In the genomic region with DNA sequence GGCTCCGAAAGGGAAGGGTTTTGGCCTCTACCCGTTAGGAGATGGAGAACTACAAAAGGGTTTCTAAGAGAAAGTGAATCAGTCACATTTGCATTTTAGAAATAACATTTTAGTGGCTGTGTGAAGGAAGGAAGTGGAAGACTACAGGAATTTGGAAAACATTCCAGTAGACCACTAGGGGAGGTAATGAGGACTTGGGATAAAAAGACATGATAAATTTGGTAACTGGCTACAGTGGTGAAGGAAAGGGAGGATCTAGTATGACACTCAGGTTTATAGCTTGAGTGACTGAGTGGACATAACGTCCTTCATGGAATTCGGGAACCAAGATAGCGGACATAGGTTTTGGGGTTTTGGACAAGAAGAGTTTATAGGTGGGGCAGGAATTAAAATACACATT, we compare ENCODE assay signal across 14 cellular contexts. TPM values are rescaled to one million over a fixed set of nuclear protein-coding genes. Genes with fewer than 3 reads are reported as not detected.
DNase-seq lines count a peak whose midpoint lies in the region; ATAC-seq and TF ChIP-seq lines count a peak whose summit lies in the region.
"Had no signal": no experiment of that assay in that cellular context is flagged by ENCODE, and none has a peak within 500 bp of the region (broad histone marks: within the 10 kb centered on the region; RNA-seq: fewer than 3 reads in every experiment).

No MANE protein-coding gene starts in this region.

- H3K4me3 ChIP-seq in AG10803 (ENCODE audit: low read length) (no peak overlapping the region), GM23248 (no peak overlapping the region)
- H3K4me3 ChIP-seq: spleen, vagina had no signal

- no peaks in the 10 kb centered on the region; the same call in 1 of the 2 replicates for H3K36me3 ChIP-seq in GM23248 (ENCODE audit: low read depth)

- H3K4me3 Mint-ChIP-seq in activated T-helper 17 cell treated with anti-CD3 and anti-CD28 coated beads, Interleukin-2, amount 50 U/mL, for 72 hours: peak overlapping the region; percentile 64
- no peak overlapping the region for H3K4me3 Mint-ChIP-seq in progenitor cell of endocrine pancreas (ENCODE audit: low read depth)

- peak overlapping the region; percentile 88 for H3K27ac Mint-ChIP-seq in activated T-helper 17 cell treated with anti-CD3 and anti-CD28 coated beads, Interleukin-2, amount 50 U/mL, for 72 hours
- H3K27ac Mint-ChIP-seq in progenitor cell of endocrine pancreas: no peak overlapping the region

- in situ Hi-C loops in GM23248 (cut with MboI): no loop called here

- no peaks in the 10 kb centered on the region for H3K9me3 ChIP-seq in GM23248 (ENCODE audit: low read depth)
- H3K9me3 ChIP-seq: spleen, vagina had no signal

- WGBS in GM23248 (ENCODE audit: low coverage in 1 of 2, low lambda C conversion rate in 2 of 2, missing lambda C conversion rate in 2 of 2), 2 experiments: 96 to 97% methylated on average over 5 of the region's 5 CpGs

- no peak overlapping the region for H3K4me2 ChIP-seq in GM23248 (ENCODE audit: unreplicated experiment)

- H3K4me1 Mint-ChIP-seq in activated T-helper 17 cell treated with anti-CD3 and anti-CD28 coated beads, Interleukin-2, amount 50 U/mL, for 72 hours: peaks cover 52% of the 10 kb centered on the region
- peaks cover 1% of the 10 kb centered on the region for H3K4me1 Mint-ChIP-seq in progenitor cell of endocrine pancreas (ENCODE audit: low read depth)

- no peaks in the 10 kb centered on the region for H4K20me1 ChIP-seq in GM23248 (ENCODE audit: insufficient read depth)

- H3K9me3 Mint-ChIP-seq in activated T-helper 17 cell treated with anti-CD3 and anti-CD28 coated beads, Interleukin-2, amount 50 U/mL, for 72 hours: peaks cover 7% of the 10 kb centered on the region
- H3K9me3 Mint-ChIP-seq in progenitor cell of endocrine pancreas (ENCODE audit: low read depth): no peaks in the 10 kb centered on the region

- H2AFZ ChIP-seq in GM23248: no peak overlapping the region

- H3K27me3 Mint-ChIP-seq in activated T-helper 17 cell treated with anti-CD3 and anti-CD28 coated beads, Interleukin-2, amount 50 U/mL, for 72 hours: no peaks in the 10 kb centered on the region
- no peaks in the 10 kb centered on the region for H3K27me3 Mint-ChIP-seq in progenitor cell of endocrine pancreas

- H3F3A ChIP-seq in GM23248 (ENCODE audit: insufficient read depth): no peaks in the 10 kb centered on the region

- no peak for ATAC-seq in activated T-helper 17 cell treated with anti-CD3 and anti-CD28 coated beads, Interleukin-2, amount 50 U/mL, for 72 hours (replicated peaks)
- ATAC-seq in HG03175 (IDR thresholded peaks at IDR 0.05; ENCODE audit: unreplicated experiment) (no peak), GM18868 (IDR thresholded peaks at IDR 0.05; ENCODE audit: unreplicated experiment) (no peak)

- TF ChIP-seq CTCF in AG10803 (conservative IDR thresholded peaks at IDR 0.05; ENCODE audit: low read length): peak; percentile 39
- no peak for TF ChIP-seq CTCF in progenitor cell of endocrine pancreas (IDR thresholded peaks at IDR 0.05; ENCODE audit: unreplicated experiment)

- H3K27me3 ChIP-seq in GM23248 (replicated peaks; ENCODE audit: insufficient read depth): no peaks in the 10 kb centered on the region
- H3K27me3 ChIP-seq: spleen, vagina had no signal

- DNase-seq in AG10803 (ENCODE audit: low read depth): peak; percentile 50
- peak; percentile 26 for DNase-seq in GM23248
- peak; percentile 56 for DNase-seq in hepatic stellate cell (ENCODE audit: low spot score)
- no peak for DNase-seq in GOT3 (lab: John Stamatoyannopoulos, UW)
- no peak for DNase-seq in progenitor cell of endocrine pancreas (ENCODE audit: low spot score, unreplicated experiment)
- DNase-seq: activated CD4-positive, alpha-beta T cell treated with anti-CD3 and anti-CD28 coated beads for 4 hours; amniotic stem cell; NCI-H510A; SHP77 treated with DMSO at 0.1 percent for 48 hours; spleen had no signal

- H3K9me2 ChIP-seq in GM23248 (ENCODE audit: insufficient read depth): no peaks in the 10 kb centered on the region

- H3K4me1 ChIP-seq in GM23248 (ENCODE audit: insufficient read depth): no peaks in the 10 kb centered on the region
- H3K4me1 ChIP-seq: vagina had no signal

- peaks cover 61% of the 10 kb centered on the region for H3K36me3 Mint-ChIP-seq in activated T-helper 17 cell treated with anti-CD3 and anti-CD28 coated beads, Interleukin-2, amount 50 U/mL, for 72 hours (ENCODE audit: low read depth)
- H3K36me3 Mint-ChIP-seq in progenitor cell of endocrine pancreas (ENCODE audit: insufficient read depth): no peaks in the 10 kb centered on the region

- H3K79me2 ChIP-seq in GM23248 (ENCODE audit: insufficient read depth): no peaks in the 10 kb centered on the region

- no peak overlapping the region for H3K9ac ChIP-seq in GM23248

- H3K27ac ChIP-seq in GM23248: no peak overlapping the region
- H3K27ac ChIP-seq: spleen, vagina had no signal

RNA-seq across cellular contexts. Expression of gene RRM1, which starts 7.0 kb away (rescaled TPM):
- 91.1 and 102 TPM in 2 replicates for total RNA-seq in GM23248 (2014; rRNA removed; shearing (Covaris generic))
- polyA plus RNA-seq in GM23248 (2016; fragmentation: Nextera tagmentation; extraction: Ambion mirVana): 71.4 and 73.4 TPM in 2 replicates
- 100 to 1,000 TPM; 193 to 204 TPM for total RNA-seq in activated T-helper 17 cell treated with anti-CD3 and anti-CD28 coated beads, Interleukin-2, amount 50 U/mL, for 72 hours
- total RNA-seq in progenitor cell of endocrine pancreas: 76.4 and 79.9 TPM in 2 replicates

Comparison
In these comparisons a context has a peak if more than half of its experiments do, and no peak if none do; other contexts are left out.
1. DNase-seq: peak in AG10803 (single experiment), GM23248 (single experiment) and hepatic stellate cell (single experiment); none in GOT3 (single experiment) and progenitor cell of endocrine pancreas (single experiment).